ENCODE assay signal across 8 cellular contexts in the genomic region with DNA sequence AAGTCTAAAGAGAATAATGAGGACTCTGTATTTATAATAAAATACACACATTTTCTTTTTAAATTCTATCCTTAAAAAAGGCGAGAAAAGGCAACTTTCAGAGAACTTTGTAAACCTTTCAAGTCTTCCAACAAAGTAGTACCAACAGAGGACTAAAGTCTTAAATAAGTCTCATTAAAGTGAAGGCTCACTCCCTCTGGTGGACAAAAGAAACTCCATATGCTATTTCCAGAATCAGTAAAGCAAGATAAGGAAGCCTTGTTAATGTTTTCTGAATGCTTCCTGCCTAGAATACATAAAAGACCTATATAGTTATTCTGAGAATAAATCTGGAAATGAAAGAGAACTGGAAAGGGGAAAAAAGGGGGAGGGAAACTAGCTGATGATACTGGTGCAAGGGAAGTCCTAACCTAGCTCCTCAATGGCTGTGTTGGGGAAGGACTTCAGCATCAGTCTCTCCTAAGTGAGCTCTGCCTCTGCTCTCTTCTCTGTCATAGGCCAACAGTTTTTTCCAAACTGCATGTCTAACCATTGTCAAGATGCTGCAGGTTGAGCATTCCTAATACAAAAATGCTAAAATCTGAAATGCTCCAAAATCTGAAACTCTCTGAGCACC. TPM values are rescaled to one million over a fixed set of nuclear protein-coding genes. Genes with fewer than 3 reads are reported as not detected.
DNase-seq lines count a peak whose midpoint lies in the region; ATAC-seq, FAIRE-seq and TF ChIP-seq lines count a peak whose summit lies in the region.

No MANE protein-coding gene starts in this region.

- H3K4me1 ChIP-seq in RWPE2 (ENCODE audit: insufficient read depth, poor library complexity, severe bottlenecking), result peaks cover 79% of the 10 kb centered on the region

- H3K4me1 Mint-ChIP-seq in mesothelial cell of epicardium, result peaks cover 79% of the 10 kb centered on the region

- peak; percentile 91 for TF ChIP-seq CTCF in RWPE2 (IDR thresholded peaks at IDR 0.05; ENCODE audit: poor library complexity, severe bottlenecking)
- peak; percentile 72 for TF ChIP-seq CTCF in mesothelial cell of epicardium (IDR thresholded peaks at IDR 0.05; ENCODE audit: unreplicated experiment)

- H3K36me3 ChIP-seq in RWPE2 (ENCODE audit: low read depth), result peaks cover 100% of the 10 kb centered on the region

- H3K4me3 Mint-ChIP-seq in mesothelial cell of epicardium, result no peak overlapping the region

- H3K4me3 ChIP-seq in RWPE2 (ENCODE audit: severe bottlenecking), result no peak overlapping the region

- H3K27ac Mint-ChIP-seq in mesothelial cell of epicardium, result peak overlapping the region; percentile 77

- no peaks in the 10 kb centered on the region for H3K27me3 Mint-ChIP-seq in mesothelial cell of epicardium (ENCODE audit: low read depth)

- DNase-seq in M059J (ENCODE audit: low read depth), result peak; percentile 72
- DNase-seq in RWPE2 (ENCODE audit: low spot score), result no peak
- DNase-seq in dedifferentiated amniotic fluid mesenchymal stem cell (ENCODE audit: extremely low spot score), result peak; percentile 77
- DNase-seq in mesothelial cell of epicardium (ENCODE audit: low spot score in 2 of 2, unreplicated experiment in 2 of 2), result no peak
- DNase-seq in activated CD4-positive, CD25-positive, alpha-beta regulatory T cell (lab: John Stamatoyannopoulos, UW), result no peak

- H3K36me3 Mint-ChIP-seq in mesothelial cell of epicardium, result no peaks in the 10 kb centered on the region

- H3K9me3 ChIP-seq in RWPE2 (ENCODE audit: severe bottlenecking), result no peaks in the 10 kb centered on the region

- H3K27me3 ChIP-seq in RWPE2 (ENCODE audit: insufficient read depth, poor library complexity, severe bottlenecking), result no peaks in the 10 kb centered on the region

- H3K9me3 Mint-ChIP-seq in mesothelial cell of epicardium, result no peaks in the 10 kb centered on the region

- peak; percentile 90 for FAIRE-seq in G401.6 (lab: Jason Lieb, UNC)

- ATAC-seq in GM21576 (IDR thresholded peaks at IDR 0.05; ENCODE audit: unreplicated experiment) (peak; percentile 68), RWPE2 (ENCODE audit: low read depth) (peak; percentile 52; the same call in 2 of the 3 replicates), GM19467 (IDR thresholded peaks at IDR 0.05; ENCODE audit: unreplicated experiment) (no peak)

- peak overlapping the region; percentile 98 for H3K27ac ChIP-seq in RWPE2 (ENCODE audit: poor library complexity, severe bottlenecking)

RNA-seq across cellular contexts. Expression of gene HMGCS1, which starts 7.2 kb away (rescaled TPM):
- 40.2 and 54.4 TPM in 2 replicates for total RNA-seq in M059J (2014; rRNA removed; shearing (Covaris generic))
- total RNA-seq in mesothelial cell of epicardium, result 129 to 131 TPM (median 130 TPM) in 3 replicates

Comparison
In these comparisons a context has a peak if more than half of its experiments do, and no peak if none do; other contexts are left out.
1. DNase-seq: peak in M059J (single experiment) and dedifferentiated amniotic fluid mesenchymal stem cell (single experiment); none in RWPE2 (single experiment), mesothelial cell of epicardium (0 of 2) and activated CD4-positive, CD25-positive, alpha-beta regulatory T cell (0 of 4).